Comparison of ENCODE assay signal across 1 cellular context in the genomic region with DNA sequence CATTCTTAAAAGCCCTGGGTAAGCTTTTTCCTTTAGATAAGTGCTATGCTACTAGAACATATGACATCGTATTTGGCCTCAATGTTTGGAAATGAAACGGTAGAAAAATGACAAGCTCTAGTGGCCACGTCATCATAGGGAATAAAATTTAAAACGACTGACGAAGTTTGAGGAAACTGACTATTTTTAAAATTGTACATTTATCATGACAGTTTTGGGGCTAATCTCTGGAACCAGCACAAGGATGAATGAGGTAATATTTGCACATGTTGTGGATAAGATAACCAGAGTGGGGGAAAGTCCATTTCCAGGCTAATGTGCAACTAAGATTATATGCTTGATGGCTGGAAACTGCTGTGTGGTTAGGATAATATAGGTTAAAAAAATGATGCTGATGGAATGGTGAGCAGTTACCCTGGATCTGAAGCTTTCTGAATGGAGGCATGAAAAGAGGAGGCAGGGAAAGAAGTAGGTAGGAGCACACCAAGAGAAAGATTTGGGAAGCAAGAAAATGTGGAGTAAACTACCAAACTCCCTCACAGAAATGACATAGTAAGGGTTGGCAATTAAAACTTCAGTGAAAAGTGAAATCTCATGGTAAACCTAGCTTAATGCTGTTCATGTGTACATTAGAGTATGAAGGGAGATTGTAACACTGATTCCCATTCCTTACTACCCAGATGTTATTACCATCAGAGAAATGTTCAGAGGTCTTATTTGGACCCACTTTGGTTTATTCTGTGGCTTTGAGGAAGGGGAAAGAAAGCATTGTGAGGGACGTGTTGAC.
A peak's percentile ranks its signal among the peaks of the same experiment; 100 is the strongest.
TF ChIP-seq lines count a peak whose summit lies in the region.

No MANE protein-coding gene starts in this region.

TF ChIP-seq in K562, 482 proteins besides CTCF, POLR2A, EP300 and RAD21 (continued from another document):
- TF ChIP-seq, protein P1, sequence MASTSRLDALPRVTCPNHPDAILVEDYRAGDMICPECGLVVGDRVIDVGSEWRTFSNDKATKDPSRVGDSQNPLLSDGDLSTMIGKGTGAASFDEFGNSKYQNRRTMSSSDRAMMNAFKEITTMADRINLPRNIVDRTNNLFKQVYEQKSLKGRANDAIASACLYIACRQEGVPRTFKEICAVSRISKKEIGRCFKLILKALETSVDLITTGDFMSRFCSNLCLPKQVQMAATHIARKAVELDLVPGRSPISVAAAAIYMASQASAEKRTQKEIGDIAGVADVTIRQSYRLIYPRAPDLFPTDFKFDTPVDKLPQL (IDR thresholded peaks at IDR 0.05; ENCODE audit: extremely low read depth, insufficient read length): no peak
- TF ChIP-seq TCF3 (CRISPR knock-in tag; IDR thresholded peaks at IDR 0.05): peak; percentile 100
- peak in 1 of 2 experiments; percentile 98; a peak in 2 of 3 replicates for TF ChIP-seq CBX3 (IDR thresholded peaks at IDR 0.05; ENCODE audit: borderline replicate concordance in 1 of 2, low read length in 2 of 2)
- TF ChIP-seq PPARD (CRISPR knock-in tag; IDR thresholded peaks at IDR 0.05): no peak
- no peak for TF ChIP-seq ZNF778 (CRISPR knock-in tag; IDR thresholded peaks at IDR 0.05)
- TF ChIP-seq TCF7L2 (IDR thresholded peaks at IDR 0.05; ENCODE audit: low read depth, low read length): no peak
- peak; percentile 85 for TF ChIP-seq NCOA4 (IDR thresholded peaks at IDR 0.05; ENCODE audit: partially characterized antibody)
- TF ChIP-seq MXI1 (IDR thresholded peaks at IDR 0.05; ENCODE audit: low read depth, low read length): no peak; the same call in 1 of the 2 replicates
- TF ChIP-seq, protein P2, sequence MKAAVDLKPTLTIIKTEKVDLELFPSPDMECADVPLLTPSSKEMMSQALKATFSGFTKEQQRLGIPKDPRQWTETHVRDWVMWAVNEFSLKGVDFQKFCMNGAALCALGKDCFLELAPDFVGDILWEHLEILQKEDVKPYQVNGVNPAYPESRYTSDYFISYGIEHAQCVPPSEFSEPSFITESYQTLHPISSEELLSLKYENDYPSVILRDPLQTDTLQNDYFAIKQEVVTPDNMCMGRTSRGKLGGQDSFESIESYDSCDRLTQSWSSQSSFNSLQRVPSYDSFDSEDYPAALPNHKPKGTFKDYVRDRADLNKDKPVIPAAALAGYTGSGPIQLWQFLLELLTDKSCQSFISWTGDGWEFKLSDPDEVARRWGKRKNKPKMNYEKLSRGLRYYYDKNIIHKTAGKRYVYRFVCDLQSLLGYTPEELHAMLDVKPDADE (conservative IDR thresholded peaks at IDR 0.05; ENCODE audit: control insufficient read depth, low read depth, low read length): no peak
- TF ChIP-seq KLF10 (CRISPR knock-in tag; IDR thresholded peaks at IDR 0.05): no peak
- no peak for TF ChIP-seq RBM34 (IDR thresholded peaks at IDR 0.05; ENCODE audit: borderline replicate concordance, insufficient read depth, low read length)
- TF ChIP-seq, protein P3, sequence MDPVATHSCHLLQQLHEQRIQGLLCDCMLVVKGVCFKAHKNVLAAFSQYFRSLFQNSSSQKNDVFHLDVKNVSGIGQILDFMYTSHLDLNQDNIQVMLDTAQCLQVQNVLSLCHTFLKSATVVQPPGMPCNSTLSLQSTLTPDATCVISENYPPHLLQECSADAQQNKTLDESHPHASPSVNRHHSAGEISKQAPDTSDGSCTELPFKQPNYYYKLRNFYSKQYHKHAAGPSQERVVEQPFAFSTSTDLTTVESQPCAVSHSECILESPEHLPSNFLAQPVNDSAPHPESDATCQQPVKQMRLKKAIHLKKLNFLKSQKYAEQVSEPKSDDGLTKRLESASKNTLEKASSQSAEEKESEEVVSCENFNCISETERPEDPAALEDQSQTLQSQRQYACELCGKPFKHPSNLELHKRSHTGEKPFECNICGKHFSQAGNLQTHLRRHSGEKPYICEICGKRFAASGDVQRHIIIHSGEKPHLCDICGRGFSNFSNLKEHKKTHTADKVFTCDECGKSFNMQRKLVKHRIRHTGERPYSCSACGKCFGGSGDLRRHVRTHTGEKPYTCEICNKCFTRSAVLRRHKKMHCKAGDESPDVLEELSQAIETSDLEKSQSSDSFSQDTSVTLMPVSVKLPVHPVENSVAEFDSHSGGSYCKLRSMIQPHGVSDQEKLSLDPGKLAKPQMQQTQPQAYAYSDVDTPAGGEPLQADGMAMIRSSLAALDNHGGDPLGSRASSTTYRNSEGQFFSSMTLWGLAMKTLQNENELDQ (CRISPR knock-in tag; IDR thresholded peaks at IDR 0.05; ENCODE audit: borderline replicate concordance): no peak
- peak; percentile 64; the same call in 1 of the 2 replicates for TF ChIP-seq ETV1 (tag; conservative IDR thresholded peaks at IDR 0.05; ENCODE audit: low read depth)
- no peak for TF ChIP-seq ZNF586 (CRISPR knock-in tag; conservative IDR thresholded peaks at IDR 0.05)
- TF ChIP-seq, protein P4, sequence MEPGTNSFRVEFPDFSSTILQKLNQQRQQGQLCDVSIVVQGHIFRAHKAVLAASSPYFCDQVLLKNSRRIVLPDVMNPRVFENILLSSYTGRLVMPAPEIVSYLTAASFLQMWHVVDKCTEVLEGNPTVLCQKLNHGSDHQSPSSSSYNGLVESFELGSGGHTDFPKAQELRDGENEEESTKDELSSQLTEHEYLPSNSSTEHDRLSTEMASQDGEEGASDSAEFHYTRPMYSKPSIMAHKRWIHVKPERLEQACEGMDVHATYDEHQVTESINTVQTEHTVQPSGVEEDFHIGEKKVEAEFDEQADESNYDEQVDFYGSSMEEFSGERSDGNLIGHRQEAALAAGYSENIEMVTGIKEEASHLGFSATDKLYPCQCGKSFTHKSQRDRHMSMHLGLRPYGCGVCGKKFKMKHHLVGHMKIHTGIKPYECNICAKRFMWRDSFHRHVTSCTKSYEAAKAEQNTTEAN (CRISPR knock-in tag; IDR thresholded peaks at IDR 0.05): no peak
- peak; percentile 99 for TF ChIP-seq CC2D1A (IDR thresholded peaks at IDR 0.05)
- no peak for TF ChIP-seq SRSF7 (optimal IDR thresholded peaks at IDR 0.05; ENCODE audit: low read depth, low read length)
- TF ChIP-seq XRCC5 (IDR thresholded peaks at IDR 0.05; ENCODE audit: low read depth, low read length): no peak
- TF ChIP-seq, protein P5, sequence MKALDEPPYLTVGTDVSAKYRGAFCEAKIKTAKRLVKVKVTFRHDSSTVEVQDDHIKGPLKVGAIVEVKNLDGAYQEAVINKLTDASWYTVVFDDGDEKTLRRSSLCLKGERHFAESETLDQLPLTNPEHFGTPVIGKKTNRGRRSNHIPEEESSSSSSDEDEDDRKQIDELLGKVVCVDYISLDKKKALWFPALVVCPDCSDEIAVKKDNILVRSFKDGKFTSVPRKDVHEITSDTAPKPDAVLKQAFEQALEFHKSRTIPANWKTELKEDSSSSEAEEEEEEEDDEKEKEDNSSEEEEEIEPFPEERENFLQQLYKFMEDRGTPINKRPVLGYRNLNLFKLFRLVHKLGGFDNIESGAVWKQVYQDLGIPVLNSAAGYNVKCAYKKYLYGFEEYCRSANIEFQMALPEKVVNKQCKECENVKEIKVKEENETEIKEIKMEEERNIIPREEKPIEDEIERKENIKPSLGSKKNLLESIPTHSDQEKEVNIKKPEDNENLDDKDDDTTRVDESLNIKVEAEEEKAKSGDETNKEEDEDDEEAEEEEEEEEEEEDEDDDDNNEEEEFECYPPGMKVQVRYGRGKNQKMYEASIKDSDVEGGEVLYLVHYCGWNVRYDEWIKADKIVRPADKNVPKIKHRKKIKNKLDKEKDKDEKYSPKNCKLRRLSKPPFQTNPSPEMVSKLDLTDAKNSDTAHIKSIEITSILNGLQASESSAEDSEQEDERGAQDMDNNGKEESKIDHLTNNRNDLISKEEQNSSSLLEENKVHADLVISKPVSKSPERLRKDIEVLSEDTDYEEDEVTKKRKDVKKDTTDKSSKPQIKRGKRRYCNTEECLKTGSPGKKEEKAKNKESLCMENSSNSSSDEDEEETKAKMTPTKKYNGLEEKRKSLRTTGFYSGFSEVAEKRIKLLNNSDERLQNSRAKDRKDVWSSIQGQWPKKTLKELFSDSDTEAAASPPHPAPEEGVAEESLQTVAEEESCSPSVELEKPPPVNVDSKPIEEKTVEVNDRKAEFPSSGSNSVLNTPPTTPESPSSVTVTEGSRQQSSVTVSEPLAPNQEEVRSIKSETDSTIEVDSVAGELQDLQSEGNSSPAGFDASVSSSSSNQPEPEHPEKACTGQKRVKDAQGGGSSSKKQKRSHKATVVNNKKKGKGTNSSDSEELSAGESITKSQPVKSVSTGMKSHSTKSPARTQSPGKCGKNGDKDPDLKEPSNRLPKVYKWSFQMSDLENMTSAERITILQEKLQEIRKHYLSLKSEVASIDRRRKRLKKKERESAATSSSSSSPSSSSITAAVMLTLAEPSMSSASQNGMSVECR (CRISPR knock-in tag; IDR thresholded peaks at IDR 0.05): no peak
- TF ChIP-seq FOS (IDR thresholded peaks at IDR 0.05; ENCODE audit: extremely low read depth, insufficient read length): no peak
- TF ChIP-seq, protein P6, sequence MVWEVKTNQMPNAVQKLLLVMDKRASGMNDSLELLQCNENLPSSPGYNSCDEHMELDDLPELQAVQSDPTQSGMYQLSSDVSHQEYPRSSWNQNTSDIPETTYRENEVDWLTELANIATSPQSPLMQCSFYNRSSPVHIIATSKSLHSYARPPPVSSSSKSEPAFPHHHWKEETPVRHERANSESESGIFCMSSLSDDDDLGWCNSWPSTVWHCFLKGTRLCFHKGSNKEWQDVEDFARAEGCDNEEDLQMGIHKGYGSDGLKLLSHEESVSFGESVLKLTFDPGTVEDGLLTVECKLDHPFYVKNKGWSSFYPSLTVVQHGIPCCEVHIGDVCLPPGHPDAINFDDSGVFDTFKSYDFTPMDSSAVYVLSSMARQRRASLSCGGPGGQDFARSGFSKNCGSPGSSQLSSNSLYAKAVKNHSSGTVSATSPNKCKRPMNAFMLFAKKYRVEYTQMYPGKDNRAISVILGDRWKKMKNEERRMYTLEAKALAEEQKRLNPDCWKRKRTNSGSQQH (CRISPR knock-in tag; IDR thresholded peaks at IDR 0.05): peak; percentile 14; the same call in 1 of the 2 replicates
- no peak for TF ChIP-seq TAF1 (IDR thresholded peaks at IDR 0.05; ENCODE audit: control insufficient read depth, extremely low read depth, insufficient read depth, low read length, severe bottlenecking)
- no peak for TF ChIP-seq SMAD2 (IDR thresholded peaks at IDR 0.05; ENCODE audit: low read depth, low read length)
- no peak for TF ChIP-seq ZNF347 (CRISPR knock-in tag; IDR thresholded peaks at IDR 0.05; ENCODE audit: low read depth)
- TF ChIP-seq KDM5B (IDR thresholded peaks at IDR 0.05; ENCODE audit: insufficient replicate concordance, low read depth, low read length): no peak
- peak; percentile 95 for TF ChIP-seq JUN (IDR thresholded peaks at IDR 0.05; ENCODE audit: borderline replicate concordance, low read depth, low read length)
- TF ChIP-seq JUN (CRISPR knock-in tag; IDR thresholded peaks at IDR 0.05; ENCODE audit: borderline replicate concordance): 0 out of 2 replicates have a peak, but pooled peaks have one; percentile 56
- no peak for TF ChIP-seq SRSF9 (IDR thresholded peaks at IDR 0.05; ENCODE audit: borderline replicate concordance, low read depth, low read length)
